ENCODE assay signal across 2 cellular contexts in the genomic region with DNA sequence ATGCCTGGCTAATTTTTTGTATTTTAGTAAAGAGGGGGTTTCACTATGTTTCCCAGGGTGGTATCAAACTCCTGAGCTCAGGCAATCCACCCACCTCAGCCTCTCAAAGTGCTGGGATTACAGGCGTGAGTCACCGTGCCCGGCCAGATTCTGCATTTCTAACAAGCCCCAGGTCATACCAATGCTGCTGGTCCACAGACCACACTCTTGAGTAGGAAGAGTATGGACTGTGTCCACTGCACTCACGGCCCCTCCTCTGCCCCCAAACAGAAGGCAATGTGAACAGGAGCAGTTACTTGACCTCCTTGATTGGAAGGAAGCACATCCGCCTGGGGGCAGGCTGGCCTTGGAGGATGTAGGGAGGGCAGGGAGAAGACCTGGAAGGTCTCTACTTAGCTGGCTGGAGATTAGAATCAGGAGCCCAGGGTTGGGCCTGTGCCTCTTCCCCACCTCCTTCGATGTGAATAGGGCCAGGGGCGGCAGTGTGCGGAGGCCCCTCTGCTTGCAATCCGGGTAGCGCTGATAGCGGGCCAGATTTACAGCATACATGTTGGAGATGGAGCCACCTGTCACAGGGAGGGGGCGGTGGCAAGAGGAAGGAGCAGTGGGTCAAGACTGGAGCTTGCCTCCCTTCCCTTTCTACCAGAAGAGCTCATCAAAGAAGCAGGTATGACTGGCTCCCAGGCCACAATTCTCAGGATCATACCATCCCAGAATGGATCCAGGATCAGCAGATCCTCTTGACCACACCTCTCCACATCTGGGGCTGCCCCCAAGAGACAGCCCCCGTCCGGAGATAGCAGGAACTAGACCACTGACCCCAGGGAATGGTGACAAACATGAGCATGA.
TF ChIP-seq lines count a peak whose summit lies in the region.

No MANE protein-coding gene starts in this region.

TF ChIP-seq in A549, 52 proteins besides CTCF, POLR2A, EP300 and RAD21:
- TF ChIP-seq MAFK (IDR thresholded peaks at IDR 0.05; ENCODE audit: partially characterized antibody) (no peak), REST (IDR thresholded peaks at IDR 0.05) (no peak), NR3C1 (IDR thresholded peaks at IDR 0.05) (no peak), CBX8 (IDR thresholded peaks at IDR 0.05) (no peak), RNF2 (IDR thresholded peaks at IDR 0.05; ENCODE audit: borderline replicate concordance, low read depth) (no peak), ZFP36 (IDR thresholded peaks at IDR 0.05; ENCODE audit: borderline replicate concordance, partially characterized antibody) (no peak)
TF ChIP-seq in A549: peak in this region for 0.

TF ChIP-seq in GM23338, 12 proteins besides CTCF, POLR2A, EP300 and RAD21:
- TF ChIP-seq JUNB (IDR thresholded peaks at IDR 0.05; ENCODE audit: unreplicated experiment) (no peak), EZH2phosphoT487 (IDR thresholded peaks at IDR 0.05; ENCODE audit: unreplicated experiment) (no peak)
